ENCODE assay signal across 22 cellular contexts in the genomic region with DNA sequence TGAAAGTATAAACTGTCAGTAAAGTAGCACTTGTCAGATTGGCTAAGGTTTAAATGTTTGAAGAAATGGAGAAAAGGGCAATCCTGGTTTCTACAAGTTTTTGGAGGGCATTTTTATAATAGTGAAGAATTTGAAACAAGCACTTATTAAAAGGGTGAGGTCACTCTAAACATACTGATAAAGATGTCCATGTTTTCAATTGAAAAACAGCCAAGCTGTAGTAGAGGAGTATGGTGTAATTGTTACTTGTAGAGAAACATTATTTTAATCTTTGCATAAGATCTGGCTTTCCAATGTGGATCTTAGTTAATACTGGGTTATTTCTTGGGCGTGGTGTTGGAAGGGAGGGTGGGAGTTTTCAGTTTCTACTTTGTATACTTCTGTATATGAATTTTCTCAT. TPM values are rescaled to one million over a fixed set of nuclear protein-coding genes. Genes with fewer than 3 reads are reported as not detected.
DNase-seq lines count a peak whose midpoint lies in the region; ATAC-seq and TF ChIP-seq lines count a peak whose summit lies in the region.
"Had no signal": no experiment of that assay in that cellular context is flagged by ENCODE, and none has a peak within 500 bp of the region (broad histone marks: within the 10 kb centered on the region; RNA-seq: fewer than 3 reads in every experiment).

No MANE protein-coding gene starts in this region.

- WGBS in IMR-90 (ENCODE audit: extremely low coverage in 2 of 2, insufficient read length in 1 of 2), 2 experiments = no CpG with 5 or more reads among the region's 1 CpG

- TF ChIP-seq POLR2A in IMR-90 (IDR thresholded peaks at IDR 0.05; ENCODE audit: low read depth, low read length) = no peak

- H2AK5ac ChIP-seq in IMR-90 (ENCODE audit: low read depth, low read length) = no peak overlapping the region

- CTCF ChIA-PET in activated CD8-positive, alpha-beta T cell treated with anti-CD3 and anti-CD28 coated beads for 36 hours (lab: Charles Lee) = no interaction called here
- CTCF ChIA-PET in activated CD8-positive, alpha-beta T cell treated with anti-CD3 and anti-CD28 coated beads, Interleukin-2, amount 10 ng/mL, durations not matched to agents 7 days and 5 days (lab: Charles Lee) = interaction anchor here (0.6 to 1.1 kb wide), 2 partner anchors 11 to 289 kb away, joined by 3 read pairs; no protein-coding TSS in a partner anchor
- CTCF ChIA-PET in IMR-90 (lab: Yijun Ruan, JAX) = interaction anchor here (1.4 kb wide), 1 partner anchor 133 kb away, joined by 3 read pairs; no protein-coding TSS in a partner anchor

- H3K23ac ChIP-seq in IMR-90 (ENCODE audit: low read depth, low read length) = no peak overlapping the region

- H4K5ac ChIP-seq in IMR-90 (ENCODE audit: low read depth, low read length) = no peak overlapping the region

- peaks cover 3% of the 10 kb centered on the region for H3K4me1 ChIP-seq in IMR-90 (ENCODE audit: control insufficient read depth, insufficient read depth, low read length)
- H3K4me1 ChIP-seq: SJCRH30 had no signal

- in situ Hi-C loops in IMR-90 (cut with MboI; ENCODE audit: low sequenced_read_pairs) = no loop called here

- peaks cover 67% of the 10 kb centered on the region for H3K36me3 Mint-ChIP-seq in activated CD8-positive, alpha-beta T cell treated with anti-CD3 and anti-CD28 coated beads for 36 hours (ENCODE audit: low read depth)
- peaks cover 69% of the 10 kb centered on the region for H3K36me3 Mint-ChIP-seq in activated CD8-positive, alpha-beta T cell treated with anti-CD3 and anti-CD28 coated beads, Interleukin-2, amount 10 ng/mL, durations not matched to agents 7 days and 5 days (ENCODE audit: low read depth)
- H3K36me3 Mint-ChIP-seq in central memory CD8-positive, alpha-beta T cell (ENCODE audit: insufficient read depth) = peaks cover 96% of the 10 kb centered on the region
- peaks cover 79% of the 10 kb centered on the region for H3K36me3 Mint-ChIP-seq in stimulated activated memory B cell treated with anti-CD40 and anti-IgM and Interleukin-4, amounts not matched to agents 10 μg/mL and 1 μg/mL and 100 μg/mL, for 72 hours

- no peak overlapping the region for H3K14ac ChIP-seq in IMR-90 (replicated peaks; ENCODE audit: low read depth, low read length)

- H3K27me3 Mint-ChIP-seq in activated CD8-positive, alpha-beta T cell treated with anti-CD3 and anti-CD28 coated beads for 36 hours = no peaks in the 10 kb centered on the region
- H3K27me3 Mint-ChIP-seq in activated CD8-positive, alpha-beta T cell treated with anti-CD3 and anti-CD28 coated beads, Interleukin-2, amount 10 ng/mL, durations not matched to agents 7 days and 5 days (ENCODE audit: low read depth) = no peaks in the 10 kb centered on the region
- H3K27me3 Mint-ChIP-seq in central memory CD8-positive, alpha-beta T cell = no peaks in the 10 kb centered on the region
- no peaks in the 10 kb centered on the region for H3K27me3 Mint-ChIP-seq in stimulated activated memory B cell treated with anti-CD40 and anti-IgM and Interleukin-4, amounts not matched to agents 10 μg/mL and 1 μg/mL and 100 μg/mL, for 72 hours

- H2BK120ac ChIP-seq in IMR-90 (ENCODE audit: low read depth, low read length) = no peak overlapping the region

- H3K4ac ChIP-seq in IMR-90 (ENCODE audit: low read depth, low read length) = no peak overlapping the region

- peak overlapping the region; percentile 10 for H3K27ac Mint-ChIP-seq in activated CD8-positive, alpha-beta T cell treated with anti-CD3 and anti-CD28 coated beads for 36 hours
- no peak overlapping the region for H3K27ac Mint-ChIP-seq in activated CD8-positive, alpha-beta T cell treated with anti-CD3 and anti-CD28 coated beads, Interleukin-2, amount 10 ng/mL, durations not matched to agents 7 days and 5 days
- H3K27ac Mint-ChIP-seq in central memory CD8-positive, alpha-beta T cell (ENCODE audit: low read depth) = peak overlapping the region; percentile 32
- H3K27ac Mint-ChIP-seq in stimulated activated memory B cell treated with anti-CD40 and anti-IgM and Interleukin-4, amounts not matched to agents 10 μg/mL and 1 μg/mL and 100 μg/mL, for 72 hours = peak overlapping the region; percentile 45
- H3K27ac Mint-ChIP-seq: GM23338 had no signal

- H3K27me3 ChIP-seq in IMR-90 (ENCODE audit: control insufficient read depth, insufficient read depth, low read length) = no peaks in the 10 kb centered on the region
- H3K27me3 ChIP-seq: MG63, SJCRH30 had no signal

- no peak for DNase-seq in activated CD8-positive, alpha-beta T cell treated with anti-CD3 and anti-CD28 coated beads for 36 hours
- DNase-seq in activated CD8-positive, alpha-beta T cell treated with anti-CD3 and anti-CD28 coated beads, Interleukin-2, amount 10 ng/mL, durations not matched to agents 7 days and 5 days = no peak
- DNase-seq in IMR-90 = peak; percentile 33
- DNase-seq in central memory CD8-positive, alpha-beta T cell (ENCODE audit: low spot score in 2 of 2) = no peak
- no peak for DNase-seq in A172 (ENCODE audit: low spot score)
- DNase-seq: 8988T, KG1, MG63, NCI-H1105 treated with DMSO at 0.1 percent for 48 hours, NCI-H146, NCI-H1930, NCI-H2107, NCI-H446, NCI-H526, NCI-H82, PC-9, SJCRH30 had no signal

- H3K27ac ChIP-seq in IMR-90 (ENCODE audit: insufficient read depth, low read length) = no peak overlapping the region
- H3K27ac ChIP-seq: PC-9, SJCRH30 had no signal

- no peak overlapping the region for H2AK9ac ChIP-seq in IMR-90 (replicated peaks; ENCODE audit: low read depth, low read length, poor library complexity)

- H3K4me2 ChIP-seq in IMR-90 (ENCODE audit: low read depth, low read length) = no peak overlapping the region
- H3K4me2 ChIP-seq: GM23338, PC-9 had no signal

- no peak overlapping the region for H2BK5ac ChIP-seq in IMR-90 (ENCODE audit: low read depth, low read length, poor library complexity, severe bottlenecking)

- no peak overlapping the region for H2BK15ac ChIP-seq in IMR-90 (ENCODE audit: low read depth, low read length)

- intact Hi-C loops in activated CD8-positive, alpha-beta T cell treated with anti-CD3 and anti-CD28 coated beads for 36 hours (cut with micrococcal nuclease) = no loop called here
- intact Hi-C loops in IMR-90 (cut with micrococcal nuclease) = loop anchor here (1.0 kb wide), 1 partner anchor 9 kb away; no protein-coding TSS in a partner anchor

- no peak for TF ChIP-seq RAD21 in IMR-90 (IDR thresholded peaks at IDR 0.05; ENCODE audit: low read length)

- H3K56ac ChIP-seq in IMR-90 (ENCODE audit: extremely low read depth, insufficient read depth, low read length) = no peak overlapping the region

- H4K91ac ChIP-seq in IMR-90 (ENCODE audit: insufficient read depth, low read depth, low read length) = no peak overlapping the region

- no peaks in the 10 kb centered on the region for H3K9me3 Mint-ChIP-seq in activated CD8-positive, alpha-beta T cell treated with anti-CD3 and anti-CD28 coated beads for 36 hours
- H3K9me3 Mint-ChIP-seq in activated CD8-positive, alpha-beta T cell treated with anti-CD3 and anti-CD28 coated beads, Interleukin-2, amount 10 ng/mL, durations not matched to agents 7 days and 5 days (ENCODE audit: insufficient read depth) = no peaks in the 10 kb centered on the region
- H3K9me3 Mint-ChIP-seq in central memory CD8-positive, alpha-beta T cell = no peaks in the 10 kb centered on the region
- H3K9me3 Mint-ChIP-seq in stimulated activated memory B cell treated with anti-CD40 and anti-IgM and Interleukin-4, amounts not matched to agents 10 μg/mL and 1 μg/mL and 100 μg/mL, for 72 hours = no peaks in the 10 kb centered on the region
- H3K9me3 Mint-ChIP-seq: GM23338 had no signal

- no peak overlapping the region for H2BK20ac ChIP-seq in IMR-90 (ENCODE audit: low read depth, low read length)

- no peak for TF ChIP-seq CTCF in activated CD8-positive, alpha-beta T cell treated with anti-CD3 and anti-CD28 coated beads for 36 hours (IDR thresholded peaks at IDR 0.05)
- TF ChIP-seq CTCF in IMR-90 (conservative IDR thresholded peaks at IDR 0.05; ENCODE audit: low read depth, low read length) = no peak

- no peaks in the 10 kb centered on the region for H3K9me3 ChIP-seq in IMR-90 (ENCODE audit: control insufficient read depth, insufficient read depth, low read length)
- H3K9me3 ChIP-seq: HAP-1, MG63, SJCRH30 had no signal

- ATAC-seq in activated CD8-positive, alpha-beta T cell treated with anti-CD3 and anti-CD28 coated beads for 36 hours = no peak
- ATAC-seq in activated CD8-positive, alpha-beta T cell treated with anti-CD3 and anti-CD28 coated beads, Interleukin-2, amount 10 ng/mL, durations not matched to agents 7 days and 5 days = no peak
- ATAC-seq in IMR-90 (ENCODE audit: low read depth) (peak; percentile 40; the same call in 1 of the 2 replicates), GM21447 (IDR thresholded peaks at IDR 0.05; ENCODE audit: unreplicated experiment) (no peak)
- no peak for ATAC-seq in central memory CD8-positive, alpha-beta T cell (replicated peaks; ENCODE audit: extremely low read depth, poor library complexity, severe bottlenecking)
- no peak for ATAC-seq in stimulated activated memory B cell treated with anti-CD40 and anti-IgM and Interleukin-4, amounts not matched to agents 10 μg/mL and 1 μg/mL and 100 μg/mL, for 72 hours
- ATAC-seq: GM23338, Right ventricle myocardium inferior had no signal

- H3K9ac ChIP-seq in IMR-90 (ENCODE audit: low read depth, low read length) = no peak overlapping the region

- H3K18ac ChIP-seq in IMR-90 (ENCODE audit: low read depth, low read length) = no peak overlapping the region

- peaks cover 7 to 55% of the 10 kb centered on the region in 2 experiments; a peak in 3 of 4 replicates for H3K79me1 ChIP-seq in IMR-90 (ENCODE audit: low read depth in 1 of 2, low read length in 2 of 2)

- peaks cover 62% of the 10 kb centered on the region for H4K20me1 ChIP-seq in IMR-90 (ENCODE audit: insufficient read depth, low read length)

- no peak overlapping the region for H3K4me3 ChIP-seq in IMR-90 (ENCODE audit: insufficient read depth, low read depth, low read length)
- H3K4me3 ChIP-seq: GM23338, HAP-1, MG63, PC-9, SJCRH30 had no signal

- dilution Hi-C loops in IMR-90 (cut with HindIII; ENCODE audit: low sequenced_read_pairs, unreplicated experiment) = no loop called here

- H2AFZ ChIP-seq in IMR-90 (replicated peaks; ENCODE audit: low read length, poor library complexity) = no peak overlapping the region
- H2AFZ ChIP-seq: GM23338, PC-9 had no signal

- no peak overlapping the region; a peak in 1 of 4 replicates for H4K8ac ChIP-seq in IMR-90 (ENCODE audit: low read depth in 2 of 2, low read length in 2 of 2)

- POLR2A ChIA-PET in activated CD8-positive, alpha-beta T cell treated with anti-CD3 and anti-CD28 coated beads for 36 hours (lab: Charles Lee) = no interaction called here
- POLR2A ChIA-PET in activated CD8-positive, alpha-beta T cell treated with anti-CD3 and anti-CD28 coated beads, Interleukin-2, amount 10 ng/mL, durations not matched to agents 7 days and 5 days (lab: Charles Lee) = no interaction called here
- POLR2A ChIA-PET in IMR-90 (lab: Charles Lee; ENCODE audit: unreplicated experiment) = no interaction called here

- peaks cover 22% of the 10 kb centered on the region for H3K4me1 Mint-ChIP-seq in activated CD8-positive, alpha-beta T cell treated with anti-CD3 and anti-CD28 coated beads for 36 hours (ENCODE audit: low read depth)
- peaks cover 2% of the 10 kb centered on the region for H3K4me1 Mint-ChIP-seq in activated CD8-positive, alpha-beta T cell treated with anti-CD3 and anti-CD28 coated beads, Interleukin-2, amount 10 ng/mL, durations not matched to agents 7 days and 5 days (ENCODE audit: low read depth)
- peaks cover 18% of the 10 kb centered on the region for H3K4me1 Mint-ChIP-seq in central memory CD8-positive, alpha-beta T cell
- peaks cover 10% of the 10 kb centered on the region for H3K4me1 Mint-ChIP-seq in stimulated activated memory B cell treated with anti-CD40 and anti-IgM and Interleukin-4, amounts not matched to agents 10 μg/mL and 1 μg/mL and 100 μg/mL, for 72 hours
- H3K4me1 Mint-ChIP-seq: GM23338 had no signal

- BruUV-seq in IMR-90 (replicated peaks; lab: Mats Ljungman, UMichigan) = no TSS peak

- no peak overlapping the region for H3K4me3 Mint-ChIP-seq in activated CD8-positive, alpha-beta T cell treated with anti-CD3 and anti-CD28 coated beads for 36 hours
- H3K4me3 Mint-ChIP-seq in activated CD8-positive, alpha-beta T cell treated with anti-CD3 and anti-CD28 coated beads, Interleukin-2, amount 10 ng/mL, durations not matched to agents 7 days and 5 days = no peak overlapping the region
- no peak overlapping the region for H3K4me3 Mint-ChIP-seq in central memory CD8-positive, alpha-beta T cell
- no peak overlapping the region for H3K4me3 Mint-ChIP-seq in stimulated activated memory B cell treated with anti-CD40 and anti-IgM and Interleukin-4, amounts not matched to agents 10 μg/mL and 1 μg/mL and 100 μg/mL, for 72 hours
- H3K4me3 Mint-ChIP-seq: GM23338 had no signal

- H3K36me3 ChIP-seq in IMR-90 (ENCODE audit: control insufficient read depth, insufficient read depth, low read length) = peaks cover 66% of the 10 kb centered on the region

- H3K9me1 ChIP-seq in IMR-90 (ENCODE audit: insufficient read depth, low read length) = no peaks in the 10 kb centered on the region

RNA-seq across cellular contexts. Expression of a gene that starts 22.7 kb away (rescaled TPM):
- 100 to 1,000 TPM; 236 to 247 TPM for total RNA-seq in activated CD8-positive, alpha-beta T cell treated with anti-CD3 and anti-CD28 coated beads for 36 hours
- total RNA-seq in activated CD8-positive, alpha-beta T cell treated with anti-CD3 and anti-CD28 coated beads, Interleukin-2, amount 10 ng/mL, durations not matched to agents 7 days and 5 days = 100 to 1,000 TPM; 243 to 244 TPM
- 217 and 485 TPM in 2 replicates for total RNA-seq in IMR-90 (2012; rRNA removed)
- polyA plus RNA-seq in IMR-90 (2012; rRNA removed) = 354 and 392 TPM in 2 replicates
- 33.6 and 79.5 TPM in 2 replicates for polyA plus RNA-seq in IMR-90 (2012; cell fraction: cytosol; rRNA removed)
- polyA plus RNA-seq in IMR-90 (2012; cell fraction: nucleus; rRNA removed; ENCODE audit: low replicate concordance) = 6.7 and 91.3 TPM in 2 replicates
- total RNA-seq in A172 (2014; rRNA removed; shearing (Covaris generic)) = 261 and 441 TPM in 2 replicates

RNA-seq across cellular contexts. Expression of a gene that starts 49.4 kb away (rescaled TPM):
- 10 to 100 TPM; 13.2 to 14.1 TPM for total RNA-seq in activated CD8-positive, alpha-beta T cell treated with anti-CD3 and anti-CD28 coated beads for 36 hours
- total RNA-seq in activated CD8-positive, alpha-beta T cell treated with anti-CD3 and anti-CD28 coated beads, Interleukin-2, amount 10 ng/mL, durations not matched to agents 7 days and 5 days = 10 to 100 TPM; 34.0 to 35.3 TPM
- 5.6 and 11.7 TPM in 2 replicates for total RNA-seq in IMR-90 (2012; rRNA removed)
- polyA plus RNA-seq in IMR-90 (2012; rRNA removed) = 13.9 and 18.4 TPM in 2 replicates
- 7.8 and 8.4 TPM in 2 replicates for polyA plus RNA-seq in IMR-90 (2012; cell fraction: cytosol; rRNA removed)
- polyA plus RNA-seq in IMR-90 (2012; cell fraction: nucleus; rRNA removed; ENCODE audit: low replicate concordance) = 8.4 and 13.5 TPM in 2 replicates
- total RNA-seq in A172 (2014; rRNA removed; shearing (Covaris generic)) = 52.8 and 58.4 TPM in 2 replicates
